Comparison of ENCODE assay signal across 16 cellular contexts in genomic region chr18:59047992-59048363, GRCh38.
"Had no signal": no experiment of that assay in that cellular context is flagged by ENCODE, and none has a peak within 500 bp of the region (broad histone marks: within the 10 kb centered on the region; RNA-seq: fewer than 3 reads in every experiment).

No MANE protein-coding gene starts in this region.

- H3K9me3 ChIP-seq: esophagus muscularis mucosa, gastroesophageal sphincter, heart right ventricle, left lung, lower lobe of right lung had no signal

- H3K4me1 ChIP-seq: foreskin keratinocyte, gastroesophageal sphincter, left lung, lower lobe of right lung had no signal

- H3K27me3 ChIP-seq: dorsolateral prefrontal cortex, heart right ventricle, left lung had no signal

- H3K36me3 ChIP-seq: esophagus muscularis mucosa, gastroesophageal sphincter, heart right ventricle, left lung, lower lobe of right lung had no signal

- H3K27ac ChIP-seq: coronary artery, esophagus muscularis mucosa, foreskin keratinocyte, gastroesophageal sphincter, heart right ventricle, left lung, lower lobe of right lung had no signal

- ATAC-seq: foreskin keratinocyte, gastroesophageal sphincter, heart right ventricle, left cardiac atrium, left ventricle myocardium superior had no signal

- H3K4me3 ChIP-seq: coronary artery, dorsolateral prefrontal cortex, esophagus muscularis mucosa, gastroesophageal sphincter, heart right ventricle, left lung, lower lobe of right lung had no signal

- DNase-seq: dermis blood vessel endothelial cell; effector CD4-positive, alpha-beta T cell; effector memory CD4-positive, alpha-beta T cell; foreskin keratinocyte; heart right ventricle; hippocampal formation; left cardiac atrium; left lung; left ventricle myocardium superior; lower lobe of right lung; mesenchymal stem cell; midbrain had no signal
